ENCODE assay signal across 18 cellular contexts in the genomic region with DNA sequence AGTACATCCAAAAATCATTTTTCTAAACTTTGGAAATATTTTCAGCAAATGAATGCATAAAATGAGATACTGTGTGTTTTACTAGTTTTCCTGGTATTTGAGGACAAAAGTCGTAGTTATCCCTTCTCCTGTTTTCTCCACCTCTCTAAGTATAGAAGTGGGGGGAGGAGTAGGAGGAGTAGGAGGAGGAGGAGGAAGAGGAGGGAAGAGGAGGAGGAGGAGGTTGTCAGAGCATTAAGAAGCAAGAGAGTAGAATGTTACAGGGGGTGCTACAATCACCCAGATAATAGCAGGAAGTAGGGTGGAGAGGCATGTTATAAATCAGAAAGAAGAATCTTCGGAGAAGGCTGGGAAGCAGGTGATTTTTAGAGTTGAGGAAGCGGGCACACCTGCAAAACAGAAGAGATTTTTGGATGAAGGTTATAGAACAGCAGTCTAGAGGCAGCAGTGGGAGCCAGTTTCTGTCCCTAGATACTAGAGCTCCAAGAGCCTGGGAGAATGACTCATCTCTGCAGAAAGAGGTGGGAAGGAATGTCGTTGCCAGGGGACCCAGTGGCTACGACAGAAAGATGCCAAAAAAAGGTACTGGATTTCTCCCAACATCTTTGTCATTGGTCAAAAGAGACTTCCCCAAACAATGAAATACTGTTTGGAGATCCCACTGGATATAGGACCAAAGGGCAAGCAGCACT. TPM values are rescaled to one million over a fixed set of nuclear protein-coding genes. Genes with fewer than 3 reads are reported as not detected.
DNase-seq lines count a peak whose midpoint lies in the region; ATAC-seq and TF ChIP-seq lines count a peak whose summit lies in the region.
"Had no signal": no experiment of that assay in that cellular context is flagged by ENCODE, and none has a peak within 500 bp of the region (broad histone marks: within the 10 kb centered on the region; RNA-seq: fewer than 3 reads in every experiment).

No MANE protein-coding gene starts in this region.

- H3K4me3 Mint-ChIP-seq in neural progenitor cell, result no peak overlapping the region
- H3K4me3 Mint-ChIP-seq: activated CD4-positive, alpha-beta T cell treated with anti-CD3 and anti-CD28 coated beads, Interleukin-2, amount 10 ng/mL, durations not matched to agents 24 days and 14 days; activated naive CD8-positive, alpha-beta T cell had no signal

- H3K36me3 ChIP-seq in neural progenitor cell, result no peaks in the 10 kb centered on the region
- H3K36me3 ChIP-seq: pancreas had no signal

- no peak overlapping the region for H3K4me3 ChIP-seq in neural progenitor cell
- H3K4me3 ChIP-seq: K562, mucosa of descending colon, pancreas had no signal

- H2AFZ ChIP-seq in neural progenitor cell (replicated peaks), result no peak overlapping the region

- no peaks in the 10 kb centered on the region for H4K20me1 ChIP-seq in neural progenitor cell (ENCODE audit: low read depth)

- intact Hi-C loops in head of caudate nucleus (cut with DNase I), result no loop called here

- H3K4me1 Mint-ChIP-seq in neural progenitor cell, result peaks cover 43% of the 10 kb centered on the region
- H3K4me1 Mint-ChIP-seq: activated CD4-positive, alpha-beta T cell treated with anti-CD3 and anti-CD28 coated beads, Interleukin-2, amount 10 ng/mL, durations not matched to agents 24 days and 14 days had no signal

- no peak overlapping the region for H3K4me2 ChIP-seq in neural progenitor cell

- H3K36me3 Mint-ChIP-seq in neural progenitor cell, result no peaks in the 10 kb centered on the region
- H3K36me3 Mint-ChIP-seq: activated naive CD8-positive, alpha-beta T cell had no signal

- H3K27me3 Mint-ChIP-seq in neural progenitor cell (ENCODE audit: insufficient read depth, low read depth), result peaks cover 5% of the 10 kb centered on the region
- H3K27me3 Mint-ChIP-seq: activated CD4-positive, alpha-beta T cell treated with anti-CD3 and anti-CD28 coated beads, Interleukin-2, amount 10 ng/mL, durations not matched to agents 24 days and 14 days; activated naive CD8-positive, alpha-beta T cell had no signal

- H3K9me3 Mint-ChIP-seq in neural progenitor cell, result peaks cover 2% of the 10 kb centered on the region
- H3K9me3 Mint-ChIP-seq: activated CD4-positive, alpha-beta T cell treated with anti-CD3 and anti-CD28 coated beads, Interleukin-2, amount 10 ng/mL, durations not matched to agents 24 days and 14 days had no signal

- H3K79me2 ChIP-seq in neural progenitor cell (ENCODE audit: low read depth), result no peaks in the 10 kb centered on the region

- ATAC-seq in HG03354 (IDR thresholded peaks at IDR 0.05; ENCODE audit: poor library complexity, severe bottlenecking, unreplicated experiment) (no peak), GM19463 (IDR thresholded peaks at IDR 0.05; ENCODE audit: unreplicated experiment) (no peak), SK-N-SH treated with all-trans-retinoic acid at 6 μM for 48 hours (no peak)
- ATAC-seq: K562; mucosa of descending colon; stimulated activated naive CD8-positive, alpha-beta T cell treated with anti-CD3 and anti-CD28 coated beads, Interleukin-15, Interleukin-2, amounts not matched to agents 100 U/mL and 50 U/mL, for 24 hours had no signal

- H3K9me3 ChIP-seq in neural progenitor cell (ENCODE audit: low read depth), result no peaks in the 10 kb centered on the region
- H3K9me3 ChIP-seq: mucosa of descending colon, pancreas had no signal

- no peak overlapping the region for H3K9ac ChIP-seq in neural progenitor cell

- no peak overlapping the region for H3K27ac ChIP-seq in neural progenitor cell
- H3K27ac ChIP-seq: pancreas had no signal

- no peaks in the 10 kb centered on the region for H3F3A ChIP-seq in neural progenitor cell (ENCODE audit: low read depth)

- H3K27ac Mint-ChIP-seq in neural progenitor cell, result peak overlapping the region; percentile 65
- H3K27ac Mint-ChIP-seq: activated CD4-positive, alpha-beta T cell treated with anti-CD3 and anti-CD28 coated beads, Interleukin-2, amount 10 ng/mL, durations not matched to agents 24 days and 14 days; activated naive CD8-positive, alpha-beta T cell had no signal

- DNase-seq in C1 segment of cervical spinal cord (lab: John Stamatoyannopoulos, UW) (peak in 8 of 14 donors; percentile 1 to 58 (median 24)), NCI-H69 (lab: John Stamatoyannopoulos, UW) (peak; percentile 15), head of caudate nucleus (peak in 39 of 42 donors; percentile 9 to 90 (median 54)), neural progenitor cell (ENCODE audit: low spot score) (no peak)
- no peak for DNase-seq in effector CD4-positive, alpha-beta T cell
- DNase-seq: activated CD4-positive, alpha-beta T cell treated with anti-CD3 and anti-CD28 coated beads, Interleukin-2, amount 10 ng/mL, durations not matched to agents 24 days and 14 days; activated T-cell treated with anti-CD3 and anti-CD28 coated beads for 4 hours; foreskin fibroblast; mucosa of descending colon; NCI-H1048; pancreas; stimulated activated CD4-positive, alpha-beta T cell treated with anti-CD3 and anti-CD28 coated beads, Interleukin-12 subunit alpha, Interleukin-12 subunit beta, amount 100 ng/mL, for 4 hours; stimulated activated naive CD8-positive, alpha-beta T cell treated with anti-CD3 and anti-CD28 coated beads, Interleukin-15, Interleukin-2, amounts not matched to agents 100 U/mL and 50 U/mL, for 24 hours had no signal

- H3K4me1 ChIP-seq in neural progenitor cell, result no peaks in the 10 kb centered on the region
- H3K4me1 ChIP-seq: pancreas had no signal

- H3K27me3 ChIP-seq in neural progenitor cell, result no peaks in the 10 kb centered on the region
- H3K27me3 ChIP-seq: pancreas had no signal

- no peak for TF ChIP-seq CTCF in neural progenitor cell (IDR thresholded peaks at IDR 0.05)

TF ChIP-seq in SK-N-SH treated with all-trans-retinoic acid at 6 μM for 48 hours, 23 proteins besides CTCF, POLR2A, EP300 and RAD21:
- TF ChIP-seq PPARA (CRISPR knock-in tag; IDR thresholded peaks at IDR 0.05; ENCODE audit: borderline replicate concordance) (no peak), ZNF8 (CRISPR knock-in tag; IDR thresholded peaks at IDR 0.05) (no peak), ZC3H10 (CRISPR knock-in tag; IDR thresholded peaks at IDR 0.05) (no peak), RARB (CRISPR knock-in tag; IDR thresholded peaks at IDR 0.05) (no peak), SNAI2 (CRISPR knock-in tag; IDR thresholded peaks at IDR 0.05) (no peak)
- TF ChIP-seq, protein P1, sequence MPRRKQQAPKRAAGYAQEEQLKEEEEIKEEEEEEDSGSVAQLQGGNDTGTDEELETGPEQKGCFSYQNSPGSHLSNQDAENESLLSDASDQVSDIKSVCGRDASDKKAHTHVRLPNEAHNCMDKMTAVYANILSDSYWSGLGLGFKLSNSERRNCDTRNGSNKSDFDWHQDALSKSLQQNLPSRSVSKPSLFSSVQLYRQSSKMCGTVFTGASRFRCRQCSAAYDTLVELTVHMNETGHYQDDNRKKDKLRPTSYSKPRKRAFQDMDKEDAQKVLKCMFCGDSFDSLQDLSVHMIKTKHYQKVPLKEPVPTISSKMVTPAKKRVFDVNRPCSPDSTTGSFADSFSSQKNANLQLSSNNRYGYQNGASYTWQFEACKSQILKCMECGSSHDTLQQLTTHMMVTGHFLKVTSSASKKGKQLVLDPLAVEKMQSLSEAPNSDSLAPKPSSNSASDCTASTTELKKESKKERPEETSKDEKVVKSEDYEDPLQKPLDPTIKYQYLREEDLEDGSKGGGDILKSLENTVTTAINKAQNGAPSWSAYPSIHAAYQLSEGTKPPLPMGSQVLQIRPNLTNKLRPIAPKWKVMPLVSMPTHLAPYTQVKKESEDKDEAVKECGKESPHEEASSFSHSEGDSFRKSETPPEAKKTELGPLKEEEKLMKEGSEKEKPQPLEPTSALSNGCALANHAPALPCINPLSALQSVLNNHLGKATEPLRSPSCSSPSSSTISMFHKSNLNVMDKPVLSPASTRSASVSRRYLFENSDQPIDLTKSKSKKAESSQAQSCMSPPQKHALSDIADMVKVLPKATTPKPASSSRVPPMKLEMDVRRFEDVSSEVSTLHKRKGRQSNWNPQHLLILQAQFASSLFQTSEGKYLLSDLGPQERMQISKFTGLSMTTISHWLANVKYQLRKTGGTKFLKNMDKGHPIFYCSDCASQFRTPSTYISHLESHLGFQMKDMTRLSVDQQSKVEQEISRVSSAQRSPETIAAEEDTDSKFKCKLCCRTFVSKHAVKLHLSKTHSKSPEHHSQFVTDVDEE (CRISPR knock-in tag; IDR thresholded peaks at IDR 0.05), result no peak
- TF ChIP-seq, protein P2, sequence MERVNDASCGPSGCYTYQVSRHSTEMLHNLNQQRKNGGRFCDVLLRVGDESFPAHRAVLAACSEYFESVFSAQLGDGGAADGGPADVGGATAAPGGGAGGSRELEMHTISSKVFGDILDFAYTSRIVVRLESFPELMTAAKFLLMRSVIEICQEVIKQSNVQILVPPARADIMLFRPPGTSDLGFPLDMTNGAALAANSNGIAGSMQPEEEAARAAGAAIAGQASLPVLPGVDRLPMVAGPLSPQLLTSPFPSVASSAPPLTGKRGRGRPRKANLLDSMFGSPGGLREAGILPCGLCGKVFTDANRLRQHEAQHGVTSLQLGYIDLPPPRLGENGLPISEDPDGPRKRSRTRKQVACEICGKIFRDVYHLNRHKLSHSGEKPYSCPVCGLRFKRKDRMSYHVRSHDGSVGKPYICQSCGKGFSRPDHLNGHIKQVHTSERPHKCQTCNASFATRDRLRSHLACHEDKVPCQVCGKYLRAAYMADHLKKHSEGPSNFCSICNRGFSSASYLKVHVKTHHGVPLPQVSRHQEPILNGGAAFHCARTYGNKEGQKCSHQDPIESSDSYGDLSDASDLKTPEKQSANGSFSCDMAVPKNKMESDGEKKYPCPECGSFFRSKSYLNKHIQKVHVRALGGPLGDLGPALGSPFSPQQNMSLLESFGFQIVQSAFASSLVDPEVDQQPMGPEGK (CRISPR knock-in tag; IDR thresholded peaks at IDR 0.05; ENCODE audit: borderline replicate concordance), result no peak

RNA-seq across cellular contexts. Expression of a gene that starts 44.2 kb away (rescaled TPM):
- total RNA-seq in neural progenitor cell (ENCODE audit: low replicate concordance), result 0.09 and 0.12 TPM in 2 replicates
- total RNA-seq: activated CD4-positive, alpha-beta T cell treated with anti-CD3 and anti-CD28 coated beads, Interleukin-2, amount 10 ng/mL, durations not matched to agents 24 days and 14 days had no signal

Comparison
In these comparisons a context has a peak if more than half of its experiments do, and no peak if none do; other contexts are left out.
1. DNase-seq: peak in C1 segment of cervical spinal cord (8 of 14), NCI-H69 (single experiment) and head of caudate nucleus (39 of 42); none in neural progenitor cell (single experiment) and effector CD4-positive, alpha-beta T cell (single experiment).